ENCODE assay signal across 1 cellular context in genomic region chr19:54231077-54231931, GRCh38.
TF ChIP-seq lines count a peak whose summit lies in the region.

No MANE protein-coding gene starts in this region.

TF ChIP-seq in K562, 482 proteins besides CTCF, POLR2A, EP300 and RAD21 (continued from another document and continues in another):
- TF ChIP-seq PYGO2 (tag; IDR thresholded peaks at IDR 0.05) (no peak), AFF1 (IDR thresholded peaks at IDR 0.05; ENCODE audit: low read depth in 1 of 2, partially characterized antibody in 2 of 2) (no peak), CBX2 (IDR thresholded peaks at IDR 0.05; ENCODE audit: insufficient read depth, low read length, poor library complexity, severe bottlenecking) (no peak), SIN3A (IDR thresholded peaks at IDR 0.05; ENCODE audit: borderline replicate concordance in 2 of 2, control insufficient read depth in 1 of 2, low read depth in 2 of 2, low read length in 2 of 2) (no peak), HES1 (IDR thresholded peaks at IDR 0.05; ENCODE audit: low read depth) (no peak), ZNF277 (CRISPR knock-in tag; IDR thresholded peaks at IDR 0.05; ENCODE audit: borderline replicate concordance) (no peak), FIP1L1 (IDR thresholded peaks at IDR 0.05; ENCODE audit: low read depth, low read length, poor library complexity, severe bottlenecking) (no peak), ATF1 (CRISPR knock-in tag; IDR thresholded peaks at IDR 0.05) (no peak), ATF1 (tag; IDR thresholded peaks at IDR 0.05) (peak; percentile 44; the same call in 1 of the 2 replicates), CLOCK (CRISPR knock-in tag; IDR thresholded peaks at IDR 0.05; ENCODE audit: borderline replicate concordance) (no peak), BRF2 (IDR thresholded peaks at IDR 0.05; ENCODE audit: borderline replicate concordance, insufficient read depth, insufficient read length) (no peak), PRMT5 (CRISPR knock-in tag; IDR thresholded peaks at IDR 0.05) (no peak), USF2 (CRISPR knock-in tag; IDR thresholded peaks at IDR 0.05) (peak; percentile 56; the same call in 1 of the 2 replicates), ZNF280A (IDR thresholded peaks at IDR 0.05; ENCODE audit: low read depth, partially characterized antibody) (no peak), BRD9 (IDR thresholded peaks at IDR 0.05; ENCODE audit: low read depth, partially characterized antibody) (no peak), NR1H2 (CRISPR knock-in tag; IDR thresholded peaks at IDR 0.05) (no peak), ZNF282 (CRISPR knock-in tag; IDR thresholded peaks at IDR 0.05) (no peak), TOE1 (IDR thresholded peaks at IDR 0.05; ENCODE audit: borderline replicate concordance) (no peak; the same call in 1 of the 2 replicates), TOE1 (CRISPR knock-in tag; IDR thresholded peaks at IDR 0.05; ENCODE audit: borderline replicate concordance, low read depth) (no peak), HDAC2 (IDR thresholded peaks at IDR 0.05) (peak; percentile 44; the same call in 1 of the 2 replicates), ZBTB11 (CRISPR knock-in tag; IDR thresholded peaks at IDR 0.05) (0 out of 6 replicates have a peak, but pooled peaks of 1 of the 3 experiments have one; percentile 2), STAT5A (IDR thresholded peaks at IDR 0.05; ENCODE audit: borderline replicate concordance, low read length) (no peak), E4F1 (CRISPR knock-in tag; IDR thresholded peaks at IDR 0.05; ENCODE audit: borderline replicate concordance) (no peak), NELFE (IDR thresholded peaks at IDR 0.05; ENCODE audit: insufficient read depth, insufficient read length) (no peak), SPI1 (IDR thresholded peaks at IDR 0.05; ENCODE audit: borderline replicate concordance, low read depth, low read length) (no peak), SREBF1 (IDR thresholded peaks at IDR 0.05; ENCODE audit: borderline replicate concordance, low read depth, low read length) (0 out of 2 replicates have a peak, but pooled peaks have one; percentile 40), RCOR1 (IDR thresholded peaks at IDR 0.05; ENCODE audit: borderline replicate concordance in 1 of 2, low read depth in 2 of 2, low read length in 2 of 2) (peak; percentile 26 to 91; a peak in 2 of 4 replicates), TRIM28 (IDR thresholded peaks at IDR 0.05) (no peak), ZNF140 (CRISPR knock-in tag; IDR thresholded peaks at IDR 0.05) (no peak), ZNF3 (CRISPR knock-in tag; IDR thresholded peaks at IDR 0.05) (no peak), SRF (CRISPR knock-in tag; IDR thresholded peaks at IDR 0.05) (no peak), EGR1 (conservative IDR thresholded peaks at IDR 0.05) (no peak), ZFX (CRISPR knock-in tag; IDR thresholded peaks at IDR 0.05) (no peak), ZNF592 (IDR thresholded peaks at IDR 0.05) (no peak), ARNT (IDR thresholded peaks at IDR 0.05) (no peak)
